Comparison of ENCODE assay signal across 16 cellular contexts in the genomic region with DNA sequence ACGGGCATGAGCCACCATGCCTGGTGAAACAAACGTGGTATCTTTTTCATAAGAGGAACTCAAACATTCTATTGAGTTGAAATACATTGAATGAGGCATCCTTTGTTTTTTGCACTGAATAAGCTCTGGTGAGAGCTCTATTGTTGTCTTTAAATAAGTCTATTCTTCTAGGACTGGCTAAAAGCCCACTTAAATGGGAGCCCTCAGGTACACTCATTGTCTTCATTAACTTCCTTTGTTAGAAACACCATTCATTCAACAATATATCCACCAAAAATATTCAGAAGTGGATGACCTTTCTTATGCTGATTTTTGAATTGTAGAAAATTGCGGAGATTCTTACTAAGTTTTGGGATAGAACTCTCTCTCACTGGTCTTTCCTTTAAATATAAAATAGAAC.
DNase-seq lines count a peak whose midpoint lies in the region; ATAC-seq and TF ChIP-seq lines count a peak whose summit lies in the region.
"Had no signal": no experiment of that assay in that cellular context is flagged by ENCODE, and none has a peak within 500 bp of the region (broad histone marks: within the 10 kb centered on the region; RNA-seq: fewer than 3 reads in every experiment).

No MANE protein-coding gene starts in this region.

- H3K9me3 ChIP-seq in HUES48 (ENCODE audit: control insufficient read depth, insufficient read depth, low read length) (no peaks in the 10 kb centered on the region), OCI-LY7 (ENCODE audit: low read length) (no peaks in the 10 kb centered on the region)
- H3K9me3 ChIP-seq: BE2C had no signal

- no peaks in the 10 kb centered on the region for H3K9me2 ChIP-seq in OCI-LY7 (ENCODE audit: insufficient read depth, low read length)

- H2AFZ ChIP-seq in OCI-LY7 (ENCODE audit: low read length): no peak overlapping the region

- no peaks in the 10 kb centered on the region for H3K27me3 ChIP-seq in HUES48 (ENCODE audit: control insufficient read depth, insufficient read depth, low read length)
- H3K27me3 ChIP-seq: BE2C had no signal

- no peak overlapping the region for H3K9ac ChIP-seq in HUES48 (ENCODE audit: low read depth, low read length)

- no peak for ATAC-seq in HG03095 (IDR thresholded peaks at IDR 0.05; ENCODE audit: unreplicated experiment)

- no TSS peak for BruUV-seq in OCI-LY7 (replicated peaks; lab: Mats Ljungman, UMichigan)

- TF ChIP-seq CTCF in OCI-LY7 (conservative IDR thresholded peaks at IDR 0.05; ENCODE audit: low read length): no peak

- H3K27ac ChIP-seq in HUES48 (ENCODE audit: low read depth, low read length): peak overlapping the region; percentile 64
- H3K27ac ChIP-seq in OCI-LY7 (ENCODE audit: low read depth, low read length, poor library complexity, severe bottlenecking): no peak overlapping the region
- H3K27ac ChIP-seq: C4-2B had no signal

- H3K4me2 ChIP-seq in OCI-LY7 (ENCODE audit: low read length): no peak overlapping the region

- H4K20me1 ChIP-seq in OCI-LY7 (ENCODE audit: insufficient read depth, low read length): no peaks in the 10 kb centered on the region

- intact Hi-C loops in OCI-LY7 (cut with micrococcal nuclease; ENCODE audit: unreplicated experiment): no loop called here

- H3K4me3 ChIP-seq in HUES48 (ENCODE audit: low read depth, low read length) (no peak overlapping the region), OCI-LY7 (ENCODE audit: low read depth, low read length, poor library complexity, severe bottlenecking) (no peak overlapping the region)

- H3K79me2 ChIP-seq in OCI-LY7 (ENCODE audit: insufficient read depth, low read depth, low read length): no peaks in the 10 kb centered on the region

- DNase-seq in NCI-H748 (lab: John Stamatoyannopoulos, UW; ENCODE audit: unreplicated experiment): peak; percentile 77
- DNase-seq in inferior parietal cortex (ENCODE audit: extremely low spot score): peak; percentile 16
- DNase-seq in superior temporal gyrus (ENCODE audit: extremely low spot score): peak; percentile 56
- no peak for DNase-seq in OCI-LY7 (ENCODE audit: low spot score)
- no peak for DNase-seq in NCI-H2029 treated with DMSO at 0.1 percent for 48 hours (lab: John Stamatoyannopoulos, UW)
- DNase-seq: BE2C; CD4-positive, alpha-beta memory T cell; DMS153; DMS79 treated with DMSO at 0.1 percent for 48 hours; EL; HCEC 1CT; HFFc6; IMR-90 had no signal

- POLR2A ChIA-PET in OCI-LY7 (lab: Charles Lee): no interaction called here

- H3K36me3 ChIP-seq in HUES48 (ENCODE audit: control insufficient read depth, insufficient read depth, low read length): no peaks in the 10 kb centered on the region
- H3K36me3 ChIP-seq in OCI-LY7 (ENCODE audit: insufficient read depth, low read length): no peaks in the 10 kb centered on the region
- H3K36me3 ChIP-seq: BE2C had no signal

- CTCF ChIA-PET in OCI-LY7 (lab: Charles Lee; ENCODE audit: unreplicated experiment): no interaction called here

- H3K4me1 ChIP-seq in HUES48 (ENCODE audit: control insufficient read depth, insufficient read depth, low read length): no peaks in the 10 kb centered on the region
- H3K4me1 ChIP-seq in OCI-LY7 (ENCODE audit: insufficient read depth, low read length, poor library complexity, severe bottlenecking): no peaks in the 10 kb centered on the region
- H3K4me1 ChIP-seq: BE2C had no signal

Comparison
In these comparisons a context has a peak if more than half of its experiments do, and no peak if none do; other contexts are left out.
1. DNase-seq: peak in NCI-H748 (single experiment), inferior parietal cortex (single experiment) and superior temporal gyrus (single experiment); none in OCI-LY7 (single experiment) and NCI-H2029 treated with DMSO at 0.1 percent for 48 hours (single experiment).